In genomic region chr14:105167303-105168092, GRCh38 we compare ENCODE assay signal across 8 cellular contexts. TPM values are rescaled to one million over a fixed set of nuclear protein-coding genes. Genes with fewer than 3 reads are reported as not detected.
A peak's percentile ranks its signal among the peaks of the same experiment; 100 is the strongest.
DNase-seq lines count a peak whose midpoint lies in the region; ATAC-seq, FAIRE-seq and TF ChIP-seq lines count a peak whose summit lies in the region.

No MANE protein-coding gene starts in this region.

- in situ Hi-C loops in HepG2 (cut with HindIII; ENCODE audit: extremely low pct_ligation_motif_present, low pct_unique_long_range_greater_than_20kb), result no loop called here

- TF ChIP-seq EP300 in HepG2 (IDR thresholded peaks at IDR 0.05; ENCODE audit: low read depth in 2 of 2, low read length in 2 of 2) (no peak), HepG2 (CRISPR knock-in tag; IDR thresholded peaks at IDR 0.05; ENCODE audit: borderline replicate concordance) (no peak)

- no peak for FAIRE-seq in HepG2 (lab: Jason Lieb, UNC)

- H3K4me1 ChIP-seq in A673 (ENCODE audit: insufficient read depth, low read length, poor library complexity, severe bottlenecking) (peaks cover 64% of the 10 kb centered on the region), HEK293 (ENCODE audit: control insufficient read depth, insufficient read depth, low read length) (peaks cover 8% of the 10 kb centered on the region; the same call in 1 of the 2 replicates), ascending aorta (peaks cover 7 to 26% of the 10 kb centered on the region in 2 donors), HepG2 (ENCODE audit: insufficient read depth, low read length) (no peaks in the 10 kb centered on the region)

- 25% methylated on average over 12 of the region's 116 CpGs for WGBS in HepG2 (ENCODE audit: low lambda C conversion rate)

- H3K27ac ChIP-seq in A673 (ENCODE audit: low read depth, low read length, poor library complexity, severe bottlenecking) (no peak overlapping the region), HEK293 (ENCODE audit: extremely low read depth, low read depth, low read length) (peak overlapping the region; percentile 56; the same call in 1 of the 2 replicates), ascending aorta (no peak overlapping the region), HepG2 (ENCODE audit: extremely low read length, insufficient read depth, low read length) (no peak overlapping the region)

- no peaks in the 10 kb centered on the region for H3K36me3 ChIP-seq in A673 (ENCODE audit: insufficient read depth, low read length, poor library complexity, severe bottlenecking)
- H3K36me3 ChIP-seq in HEK293 (ENCODE audit: control insufficient read depth in 2 of 2, insufficient read depth in 1 of 2, low read length in 2 of 2), result peaks cover 0 to 4% of the 10 kb centered on the region in 2 experiments; a peak in 1 of 3 replicates
- H3K36me3 ChIP-seq in ascending aorta, result no peaks in the 10 kb centered on the region
- no peaks in the 10 kb centered on the region for H3K36me3 ChIP-seq in HepG2 (replicated peaks in 1 of 2; ENCODE audit: control insufficient read depth in 1 of 2, insufficient read depth in 2 of 2, low read length in 2 of 2)

- no peaks in the 10 kb centered on the region for H3K79me2 ChIP-seq in HepG2 (ENCODE audit: insufficient read depth, low read length)

- H3K4me3 ChIP-seq in A673 (ENCODE audit: low read depth, low read length, poor library complexity, severe bottlenecking) (peak overlapping the region; percentile 55), HEK293 (ENCODE audit: low read depth, low read length) (peak overlapping the region; percentile 52), ascending aorta (peak overlapping the region; percentile 54 to 56), HepG2 (replicated peaks in 1 of 3; ENCODE audit: insufficient read depth in 1 of 3, low read depth in 2 of 3, low read length in 3 of 3) (peak overlapping the region in 1 of 3 experiments; percentile 58; a peak in 2 of 6 replicates)

- H4K20me1 ChIP-seq in HepG2 (ENCODE audit: insufficient read depth, low read length), result no peaks in the 10 kb centered on the region; the same call in 1 of the 2 replicates

- intact Hi-C loops in A673 (cut with micrococcal nuclease; ENCODE audit: unreplicated experiment), result no loop called here
- intact Hi-C loops in ascending aorta (cut with DNase I), result loop anchor here (2.0 to 10.0 kb wide), 2 partner anchors 79 to 1283 kb away; no protein-coding TSS in a partner anchor
- intact Hi-C loops in HepG2 (cut with micrococcal nuclease; ENCODE audit: unreplicated experiment), result no loop called here

- POLR2A ChIA-PET in A673 (lab: Charles Lee; ENCODE audit: low non-redundant PET) (no interaction called here), HEK293 (lab: Yijun Ruan, JAX) (no interaction called here), HepG2 (lab: Yijun Ruan, JAX) (no interaction called here)

- H3K9ac ChIP-seq in HepG2 (ENCODE audit: insufficient read depth, low read depth, low read length), result no peak overlapping the region

- BruUV-seq in A673 (replicated peaks; lab: Mats Ljungman, UMichigan), result no TSS peak
- BruUV-seq in HepG2 (replicated peaks; lab: Mats Ljungman, UMichigan), result no TSS peak

- DNase-seq in A673 (ENCODE audit: low spot score), result no peak
- no peak for DNase-seq in ascending aorta (ENCODE audit: low spot score in 2 of 2)
- DNase-seq in HepG2 (ENCODE audit: low spot score), result no peak
- DNase-seq in NCI-H187 treated with DMSO at 0.1 percent for 48 hours (lab: John Stamatoyannopoulos, UW), result no peak
- DNase-seq in MV-4-11 (lab: John Stamatoyannopoulos, UW), result no peak

- no peaks in the 10 kb centered on the region for H3K27me3 ChIP-seq in A673 (replicated peaks; ENCODE audit: insufficient read depth, low read depth, low read length, poor library complexity)
- H3K27me3 ChIP-seq in ascending aorta, result no peaks in the 10 kb centered on the region
- H3K27me3 ChIP-seq in HepG2 (ENCODE audit: control insufficient read depth in 1 of 2, insufficient read depth in 2 of 2, low read length in 2 of 2), result peaks cover 25 to 86% of the 10 kb centered on the region in 2 experiments

- TF ChIP-seq RAD21 in HepG2 (CRISPR knock-in tag; IDR thresholded peaks at IDR 0.05), result no peak

- H2AFZ ChIP-seq in HepG2 (ENCODE audit: low read length), result no peak overlapping the region

- no peak for ATAC-seq in HepG2
- no peak for ATAC-seq in GM19023 (IDR thresholded peaks at IDR 0.05; ENCODE audit: unreplicated experiment)
- ATAC-seq in HG02798 (IDR thresholded peaks at IDR 0.05; ENCODE audit: poor library complexity, unreplicated experiment), result no peak

- H3K9me3 ChIP-seq in A673 (ENCODE audit: low read depth, low read length, poor library complexity, severe bottlenecking) (no peaks in the 10 kb centered on the region), HEK293 (ENCODE audit: control insufficient read depth, insufficient read depth, low read depth, low read length) (no peaks in the 10 kb centered on the region), ascending aorta (no peaks in the 10 kb centered on the region), HepG2 (ENCODE audit: low read length) (no peaks in the 10 kb centered on the region)

- no peak for TF ChIP-seq POLR2A in HepG2 (IDR thresholded peaks at IDR 0.05; ENCODE audit: insufficient read depth in 1 of 2, low read depth in 2 of 2, low read length in 2 of 2)

- CTCF ChIA-PET in A673 (lab: Charles Lee) (no interaction called here), HEK293 (lab: Yijun Ruan, JAX) (interaction anchor here (0.7 to 3.7 kb wide), 4 partner anchors 8 to 80 kb away, joined by 3 to 18 read pairs (median 4); partner anchors contain the start of gene NUDT14), HepG2 (lab: Yijun Ruan, JAX; ENCODE audit: low intra/inter-chr PET ratio, low total read pairs) (no interaction called here)

- TF ChIP-seq CTCF in A673 (conservative IDR thresholded peaks at IDR 0.05; ENCODE audit: low read depth, low read length), result peak; percentile 24; the same call in 1 of the 2 replicates
- TF ChIP-seq CTCF in HEK293 (tag by site-specific recombination; IDR thresholded peaks at IDR 0.05), result 0 out of 2 replicates have a peak, but pooled peaks have one; percentile 46
- peak in 1 of 3 experiments; percentile 9 for TF ChIP-seq CTCF in ascending aorta (IDR thresholded peaks at IDR 0.05)
- no peak; the same call in 1 of the 2 replicates for TF ChIP-seq CTCF in HepG2 (CRISPR knock-in tag; IDR thresholded peaks at IDR 0.05)

- peak overlapping the region; percentile 53; the same call in 1 of the 2 replicates for H3K4me2 ChIP-seq in HepG2 (ENCODE audit: low read depth, low read length)

TF ChIP-seq in HEK293, 187 proteins besides CTCF, POLR2A, EP300 and RAD21 (continues in another document):
- peak; percentile 65 for TF ChIP-seq GLIS2 (tag by site-specific recombination; IDR thresholded peaks at IDR 0.05)

RNA-seq across cellular contexts. Expression of gene JAG2, which starts 1.1 kb away (rescaled TPM):
- total RNA-seq in A673 (2021) (14.3 and 17.3 TPM in 2 replicates), ascending aorta (35.5 TPM), HepG2 (2016; rRNA removed; fragmentation: Illumina TruSeq; extraction: Trizol) (0.04 TPM in 1 of 2 replicates, not detected in the other)
- total RNA-seq in HepG2 (2016; cell fraction: cytosol; rRNA removed; fragmentation: Illumina TruSeq; extraction: Trizol; ENCODE audit: low read depth), result not detected in 2 replicates
- not detected in 2 replicates for total RNA-seq in HepG2 (2016; cell fraction: insoluble cytoplasmic fraction; rRNA removed; fragmentation: Illumina TruSeq; extraction: Trizol)
- not detected in 2 replicates for total RNA-seq in HepG2 (2016; cell fraction: membrane; rRNA removed; fragmentation: Illumina TruSeq; extraction: Trizol)
- total RNA-seq in HepG2 (2016; cell fraction: nucleus; rRNA removed; fragmentation: Illumina TruSeq; extraction: Trizol), result not detected in 2 replicates
- polyA plus RNA-seq in HepG2 (2011; rRNA removed), result 0.16 and 0.22 TPM in 2 replicates
- 0.04 and 0.10 TPM in 2 replicates for polyA plus RNA-seq in HepG2 (2011; cell fraction: cytosol; rRNA removed)
- 1.3 and 3.3 TPM in 2 replicates for polyA plus RNA-seq in HepG2 (2011; cell fraction: nucleus; rRNA removed)
- polyA plus RNA-seq in HepG2 (2012), result 0.16 TPM in 1 of 2 replicates, not detected in the other
- not detected in 2 replicates for polyA plus RNA-seq in HepG2 (2016; cell fraction: cytosol; fragmentation: Illumina TruSeq; extraction: Trizol; ENCODE audit: low read depth)
- polyA plus RNA-seq in HepG2 (2016; cell fraction: insoluble cytoplasmic fraction; fragmentation: Illumina TruSeq; extraction: Trizol; ENCODE audit: low read depth), result not detected in 2 replicates
- not detected in 2 replicates for polyA plus RNA-seq in HepG2 (2016; cell fraction: membrane; fragmentation: Illumina TruSeq; extraction: Trizol; ENCODE audit: low read depth)
- not detected in 2 replicates for polyA plus RNA-seq in HepG2 (2016; cell fraction: nucleus; fragmentation: Illumina TruSeq; extraction: Trizol; ENCODE audit: insufficient read depth, low read depth)
- polyA minus RNA-seq in HepG2 (2011; rRNA and poly(A)+ RNA removed; ENCODE audit: low replicate concordance), result 0.36 and 6.6 TPM in 2 replicates
- polyA minus RNA-seq in HepG2 (2011; cell fraction: cytosol; rRNA and poly(A)+ RNA removed), result 0.44 TPM in 1 of 2 replicates, not detected in the other
- 0.13 TPM in 1 of 2 replicates, not detected in the other for polyA minus RNA-seq in HepG2 (2011; cell fraction: nucleus; rRNA and poly(A)+ RNA removed)

RNA-seq across cellular contexts. Expression of gene NUDT14, which starts 13.6 kb away (rescaled TPM):
- total RNA-seq in A673 (2021) (30.8 and 40.5 TPM in 2 replicates), ascending aorta (1.5 TPM), HepG2 (2016; rRNA removed; fragmentation: Illumina TruSeq; extraction: Trizol) (4.0 and 5.8 TPM in 2 replicates)
- total RNA-seq in HepG2 (2016; cell fraction: cytosol; rRNA removed; fragmentation: Illumina TruSeq; extraction: Trizol; ENCODE audit: low read depth), result 9.0 and 9.9 TPM in 2 replicates
- 4.4 and 5.8 TPM in 2 replicates for total RNA-seq in HepG2 (2016; cell fraction: insoluble cytoplasmic fraction; rRNA removed; fragmentation: Illumina TruSeq; extraction: Trizol)
- total RNA-seq in HepG2 (2016; cell fraction: membrane; rRNA removed; fragmentation: Illumina TruSeq; extraction: Trizol), result 7.1 and 10.6 TPM in 2 replicates
- 2.4 and 2.7 TPM in 2 replicates for total RNA-seq in HepG2 (2016; cell fraction: nucleus; rRNA removed; fragmentation: Illumina TruSeq; extraction: Trizol)
- polyA plus RNA-seq in HepG2 (2011; rRNA removed), result 6.1 and 6.7 TPM in 2 replicates
- polyA plus RNA-seq in HepG2 (2011; cell fraction: cytosol; rRNA removed), result 5.7 and 9.2 TPM in 2 replicates
- polyA plus RNA-seq in HepG2 (2011; cell fraction: nucleus; rRNA removed), result 5.6 and 6.5 TPM in 2 replicates
- 4.5 and 5.4 TPM in 2 replicates for polyA plus RNA-seq in HepG2 (2012)
- polyA plus RNA-seq in HepG2 (2016; cell fraction: cytosol; fragmentation: Illumina TruSeq; extraction: Trizol; ENCODE audit: low read depth), result 11.3 and 13.8 TPM in 2 replicates
- polyA plus RNA-seq in HepG2 (2016; cell fraction: insoluble cytoplasmic fraction; fragmentation: Illumina TruSeq; extraction: Trizol; ENCODE audit: low read depth), result 4.0 and 5.1 TPM in 2 replicates
- 7.8 and 10.1 TPM in 2 replicates for polyA plus RNA-seq in HepG2 (2016; cell fraction: membrane; fragmentation: Illumina TruSeq; extraction: Trizol; ENCODE audit: low read depth)
- 5.5 and 5.6 TPM in 2 replicates for polyA plus RNA-seq in HepG2 (2016; cell fraction: nucleus; fragmentation: Illumina TruSeq; extraction: Trizol; ENCODE audit: insufficient read depth, low read depth)
- 3.5 and 4.3 TPM in 2 replicates for polyA minus RNA-seq in HepG2 (2011; rRNA and poly(A)+ RNA removed; ENCODE audit: low replicate concordance)
- polyA minus RNA-seq in HepG2 (2011; cell fraction: cytosol; rRNA and poly(A)+ RNA removed), result 1.3 and 3.4 TPM in 2 replicates
- 1.3 and 1.9 TPM in 2 replicates for polyA minus RNA-seq in HepG2 (2011; cell fraction: nucleus; rRNA and poly(A)+ RNA removed)

Comparison
In these comparisons a context has a peak if more than half of its experiments do, and no peak if none do; other contexts are left out.
1. RNA of gene JAG2, which starts 1.1 kb away (total RNA-seq): 35.5 TPM in ascending aorta (single experiment) and 14.3 to 17.3 TPM in A673; 0.04 TPM in HepG2; every median in the first group is over 10 times any median in the second.